1 cellular context compared by ENCODE assay signal in genomic region chr7:1520574-1521234, GRCh38.
TF ChIP-seq lines count a peak whose summit lies in the region.

No MANE protein-coding gene starts in this region.

TF ChIP-seq in K562, 482 proteins besides CTCF, POLR2A, EP300 and RAD21 (continued from another document and continues in another):
- TF ChIP-seq ZNF277 (CRISPR knock-in tag; IDR thresholded peaks at IDR 0.05; ENCODE audit: borderline replicate concordance) (no peak), ZNF436 (CRISPR knock-in tag; IDR thresholded peaks at IDR 0.05) (no peak), MTA1 (IDR thresholded peaks at IDR 0.05; ENCODE audit: borderline replicate concordance) (no peak), ZNF512 (tag; IDR thresholded peaks at IDR 0.05) (no peak), XRCC3 (IDR thresholded peaks at IDR 0.05) (no peak), ZHX1 (conservative IDR thresholded peaks at IDR 0.05; ENCODE audit: low read length) (no peak), ZNF639 (CRISPR knock-in tag; conservative IDR thresholded peaks at IDR 0.05 in 1 of 2, IDR thresholded peaks at IDR 0.05 in 1 of 2) (no peak), FOXA1 (IDR thresholded peaks at IDR 0.05; ENCODE audit: borderline replicate concordance) (no peak), CEBPG (CRISPR knock-in tag; IDR thresholded peaks at IDR 0.05) (peak; percentile 12; the same call in 1 of the 2 replicates), CEBPG (tag; conservative IDR thresholded peaks at IDR 0.05 in 1 of 2, IDR thresholded peaks at IDR 0.05 in 1 of 2) (peak in 1 of 2 experiments; percentile 56; a peak in 1 of 4 replicates), U2AF1 (optimal IDR thresholded peaks at IDR 0.05; ENCODE audit: low read depth, low read length) (no peak), NR1H2 (CRISPR knock-in tag; IDR thresholded peaks at IDR 0.05) (no peak), NR4A1 (CRISPR knock-in tag; IDR thresholded peaks at IDR 0.05) (no peak), NR4A1 (tag; IDR thresholded peaks at IDR 0.05) (no peak), PHF21A (IDR thresholded peaks at IDR 0.05; ENCODE audit: borderline replicate concordance, low read depth) (no peak), ZNF785 (CRISPR knock-in tag; IDR thresholded peaks at IDR 0.05) (no peak), PTTG1 (tag; IDR thresholded peaks at IDR 0.05; ENCODE audit: low read depth) (no peak), RNF2 (IDR thresholded peaks at IDR 0.05) (no peak), FOXP4 (CRISPR knock-in tag; IDR thresholded peaks at IDR 0.05; ENCODE audit: borderline replicate concordance) (no peak), ZNF444 (CRISPR knock-in tag; IDR thresholded peaks at IDR 0.05) (no peak), HDAC3 (IDR thresholded peaks at IDR 0.05; ENCODE audit: borderline replicate concordance, partially characterized antibody) (no peak), ZNF609 (CRISPR knock-in tag; IDR thresholded peaks at IDR 0.05; ENCODE audit: borderline replicate concordance) (no peak)
- TF ChIP-seq, protein P1, sequence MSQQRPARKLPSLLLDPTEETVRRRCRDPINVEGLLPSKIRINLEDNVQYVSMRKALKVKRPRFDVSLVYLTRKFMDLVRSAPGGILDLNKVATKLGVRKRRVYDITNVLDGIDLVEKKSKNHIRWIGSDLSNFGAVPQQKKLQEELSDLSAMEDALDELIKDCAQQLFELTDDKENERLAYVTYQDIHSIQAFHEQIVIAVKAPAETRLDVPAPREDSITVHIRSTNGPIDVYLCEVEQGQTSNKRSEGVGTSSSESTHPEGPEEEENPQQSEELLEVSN (IDR thresholded peaks at IDR 0.05; ENCODE audit: borderline replicate concordance in 1 of 2, extremely low read depth in 1 of 2, insufficient read depth in 1 of 2, insufficient read length in 1 of 2, low read depth in 1 of 2, low read length in 1 of 2, poor library complexity in 1 of 2, severe bottlenecking in 1 of 2), result no peak
- TF ChIP-seq, protein P2, sequence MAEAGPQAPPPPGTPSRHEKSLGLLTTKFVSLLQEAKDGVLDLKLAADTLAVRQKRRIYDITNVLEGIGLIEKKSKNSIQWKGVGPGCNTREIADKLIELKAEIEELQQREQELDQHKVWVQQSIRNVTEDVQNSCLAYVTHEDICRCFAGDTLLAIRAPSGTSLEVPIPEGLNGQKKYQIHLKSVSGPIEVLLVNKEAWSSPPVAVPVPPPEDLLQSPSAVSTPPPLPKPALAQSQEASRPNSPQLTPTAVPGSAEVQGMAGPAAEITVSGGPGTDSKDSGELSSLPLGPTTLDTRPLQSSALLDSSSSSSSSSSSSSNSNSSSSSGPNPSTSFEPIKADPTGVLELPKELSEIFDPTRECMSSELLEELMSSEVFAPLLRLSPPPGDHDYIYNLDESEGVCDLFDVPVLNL (CRISPR knock-in tag; IDR thresholded peaks at IDR 0.05; ENCODE audit: low read depth), result no peak
